1 cellular context compared by ENCODE assay signal in genomic region chr14:67918838-67919237, GRCh38.
TF ChIP-seq lines count a peak whose summit lies in the region.

No MANE protein-coding gene starts in this region.

TF ChIP-seq in SK-N-SH, 30 proteins besides CTCF, POLR2A, EP300 and RAD21 (continued from another document):
- no peak for TF ChIP-seq FOSL2 (IDR thresholded peaks at IDR 0.05; ENCODE audit: borderline replicate concordance, low read depth)
- no peak for TF ChIP-seq GATA2 (CRISPR knock-in tag; IDR thresholded peaks at IDR 0.05)
